ENCODE assay signal across 8 cellular contexts in genomic region chr7:50450691-50451051, GRCh38.
DNase-seq lines count a peak whose midpoint lies in the region; ATAC-seq and TF ChIP-seq lines count a peak whose summit lies in the region.

No MANE protein-coding gene starts in this region.

- H3K36me3 Mint-ChIP-seq in stimulated activated naive CD8-positive, alpha-beta T cell treated with anti-CD3 and anti-CD28 coated beads, Interleukin-15, Interleukin-2, amounts not matched to agents 100 ng/mL and 50 ng/mL, for 24 hours (ENCODE audit: low read depth): peaks cover 26% of the 10 kb centered on the region

- H3K27ac Mint-ChIP-seq in stimulated activated naive CD8-positive, alpha-beta T cell treated with anti-CD3 and anti-CD28 coated beads, Interleukin-15, Interleukin-2, amounts not matched to agents 100 ng/mL and 50 ng/mL, for 24 hours: peak overlapping the region; percentile 91

- peaks cover 42% of the 10 kb centered on the region for H3K4me1 Mint-ChIP-seq in stimulated activated naive CD8-positive, alpha-beta T cell treated with anti-CD3 and anti-CD28 coated beads, Interleukin-15, Interleukin-2, amounts not matched to agents 100 ng/mL and 50 ng/mL, for 24 hours (ENCODE audit: low read depth)

- POLR2A ChIA-PET in AG04449 (lab: Yijun Ruan, JAX): no interaction called here

- H3K27me3 Mint-ChIP-seq in stimulated activated naive CD8-positive, alpha-beta T cell treated with anti-CD3 and anti-CD28 coated beads, Interleukin-15, Interleukin-2, amounts not matched to agents 100 ng/mL and 50 ng/mL, for 24 hours: no peaks in the 10 kb centered on the region

- ATAC-seq in GM21360 (IDR thresholded peaks at IDR 0.05; ENCODE audit: unreplicated experiment): peak; percentile 6

- DNase-seq in AG04449 (ENCODE audit: low read depth, low spot score): no peak
- peak; percentile 70 for DNase-seq in NCI-H510A treated with DMSO at 0.1 percent for 48 hours (lab: John Stamatoyannopoulos, UW)
- DNase-seq in astrocyte of the hippocampus (ENCODE audit: low read depth, low spot score): peak; percentile 14
- peak; percentile 53 for DNase-seq in left kidney (ENCODE audit: low read depth, low spot score)
- no peak for DNase-seq in D341Med (ENCODE audit: low spot score)
- no peak for DNase-seq in ecto neural progenitor cell (ENCODE audit: low spot score)

- H3K4me3 Mint-ChIP-seq in stimulated activated naive CD8-positive, alpha-beta T cell treated with anti-CD3 and anti-CD28 coated beads, Interleukin-15, Interleukin-2, amounts not matched to agents 100 ng/mL and 50 ng/mL, for 24 hours: peak overlapping the region; percentile 91

- no peak for TF ChIP-seq CTCF in AG04449 (IDR thresholded peaks at IDR 0.05; ENCODE audit: insufficient read depth, low read length, missing control alignments)

- H3K9me3 Mint-ChIP-seq in stimulated activated naive CD8-positive, alpha-beta T cell treated with anti-CD3 and anti-CD28 coated beads, Interleukin-15, Interleukin-2, amounts not matched to agents 100 ng/mL and 50 ng/mL, for 24 hours: no peaks in the 10 kb centered on the region

- CTCF ChIA-PET in AG04449 (lab: Yijun Ruan, JAX): no interaction called here

- H3K4me3 ChIP-seq in AG04449 (ENCODE audit: low read depth, low read length): peak overlapping the region; percentile 94

Comparison
In these comparisons a context has a peak if more than half of its experiments do, and no peak if none do; other contexts are left out.
1. DNase-seq: peak in NCI-H510A treated with DMSO at 0.1 percent for 48 hours (single experiment), astrocyte of the hippocampus (single experiment) and left kidney (single experiment); none in AG04449 (single experiment), D341Med (single experiment) and ecto neural progenitor cell (single experiment).